24 cellular contexts compared by ENCODE assay signal in genomic region chr12:68760806-68761441, GRCh38.
"Had no signal": no experiment of that assay in that cellular context is flagged by ENCODE, and none has a peak within 500 bp of the region (broad histone marks: within the 10 kb centered on the region; RNA-seq: fewer than 3 reads in every experiment).

No MANE protein-coding gene starts in this region.

- ATAC-seq: heart left ventricle, left lung, natural killer cell, psoas muscle, right cardiac atrium had no signal

- H3K4me2 ChIP-seq: hepatocyte had no signal

- H3K9me3 ChIP-seq: heart left ventricle, left lung, ovary, psoas muscle, stomach, thyroid gland, vagina had no signal

- H3K27ac ChIP-seq: dorsolateral prefrontal cortex, heart left ventricle, hepatocyte, left lung, ovary, psoas muscle, stomach, thyroid gland, vagina had no signal

- H3K36me3 ChIP-seq: ovary, thyroid gland had no signal

- H3K27me3 ChIP-seq: dorsolateral prefrontal cortex, heart left ventricle, hepatocyte, left lung, ovary, stomach, thyroid gland, vagina had no signal

- H3K9me3 Mint-ChIP-seq: natural killer cell had no signal

- H3K4me3 ChIP-seq: dorsolateral prefrontal cortex, heart left ventricle, hepatocyte, left lung, ovary, psoas muscle, stomach, thyroid gland, vagina had no signal

- DNase-seq: dorsolateral prefrontal cortex; effector CD4-positive, alpha-beta T cell; heart left ventricle; kidney; left lung; mesendoderm; midbrain; natural killer cell; occipital lobe; ovary; posterior cingulate gyrus; psoas muscle; right cardiac atrium; small intestine; stimulated activated CD4-positive, alpha-beta T cell treated with anti-CD3 and anti-CD28 coated beads, Interleukin-12 subunit alpha, Interleukin-12 subunit beta, amount 100 ng/mL, for 4 hours; stimulated activated CD4-positive, alpha-beta T cell treated with anti-CD3 and anti-CD28 coated beads, Interleukin-1b, Interleukin-23, amount 100 ng/mL, for 48 hours; stimulated activated CD4-positive, alpha-beta T cell treated with anti-CD3 and anti-CD28 coated beads, Interleukin-4, amount 100 ng/mL, for 1 hour; stimulated activated CD8-positive, alpha-beta memory T cell treated with anti-CD3 and anti-CD28 coated beads, Interleukin-4, amount 100 ng/mL, for 48 hours; stimulated activated naive CD4-positive, alpha-beta T cell treated with Interleukin-2 at 50 U/mL for 16 hours; stomach; thyroid gland; trophoblast cell had no signal

- H3K4me3 Mint-ChIP-seq: natural killer cell had no signal

- H3K4me1 ChIP-seq: heart left ventricle, left lung, psoas muscle, stomach, thyroid gland, vagina had no signal

- H3K4me1 Mint-ChIP-seq: natural killer cell had no signal
